Comparison of ENCODE assay signal across 16 cellular contexts in genomic region chr2:64697286-64698023, GRCh38. TPM values are rescaled to one million over a fixed set of nuclear protein-coding genes. Genes with fewer than 3 reads are reported as not detected.
DNase-seq lines count a peak whose midpoint lies in the region; ATAC-seq lines count a peak whose summit lies in the region.
"Had no signal": no experiment of that assay in that cellular context is flagged by ENCODE, and none has a peak within 500 bp of the region (broad histone marks: within the 10 kb centered on the region; RNA-seq: fewer than 3 reads in every experiment).

No MANE protein-coding gene starts in this region.

- H3K14ac ChIP-seq in mesenchymal stem cell (ENCODE audit: low read length in 2 of 2), result no peak overlapping the region

- peaks cover 10% of the 10 kb centered on the region for H3K79me1 ChIP-seq in mesenchymal stem cell (replicated peaks; ENCODE audit: low read length, poor library complexity, severe bottlenecking)

- no peak overlapping the region for H3K4me3 ChIP-seq in GM23248
- no peak overlapping the region for H3K4me3 ChIP-seq in mesenchymal stem cell (ENCODE audit: insufficient read depth in 1 of 2, low read depth in 1 of 2, low read length in 2 of 2)
- H3K4me3 ChIP-seq: colonic mucosa, pancreas had no signal

- peak overlapping the region; percentile 83 for H2BK120ac ChIP-seq in mesenchymal stem cell (ENCODE audit: low read depth, low read length)

- DNase-seq in SIG-M5 treated with dmso at 0.1 percent for 504 hours (lab: John Stamatoyannopoulos, UW; ENCODE audit: unreplicated experiment) (peak; percentile 20), SIG-M5 (lab: John Stamatoyannopoulos, UW) (no peak), GM23248 (peak; percentile 36), mesenchymal stem cell (peak; percentile 24)
- DNase-seq in activated naive CD8-positive, alpha-beta T cell treated with anti-CD3 and anti-CD28 coated beads, Interleukin-2, amount 50 U/mL, for 24 hours, result no peak
- no peak for DNase-seq in activated CD4-positive, CD25-positive, alpha-beta regulatory T cell treated with anti-CD3 and anti-CD28 coated beads, Interleukin-2, amount 50 U/mL, for 72 hours
- DNase-seq: 8988T, colonic mucosa, NCI-H510A, OCI-M1, pancreas, SK-N-SH had no signal

- no peak for ATAC-seq in activated naive CD8-positive, alpha-beta T cell treated with anti-CD3 and anti-CD28 coated beads, Interleukin-2, amount 50 U/mL, for 24 hours
- no peak for ATAC-seq in GM21576 (IDR thresholded peaks at IDR 0.05; ENCODE audit: unreplicated experiment)
- no peak for ATAC-seq in GM21723 (IDR thresholded peaks at IDR 0.05; ENCODE audit: unreplicated experiment)
- ATAC-seq: pancreas had no signal

- no peak overlapping the region for H3K18ac ChIP-seq in mesenchymal stem cell (ENCODE audit: low read depth in 1 of 2, low read length in 2 of 2)

- H3K4me1 Mint-ChIP-seq in activated naive CD8-positive, alpha-beta T cell treated with anti-CD3 and anti-CD28 coated beads, Interleukin-2, amount 50 U/mL, for 24 hours, result peaks cover 58% of the 10 kb centered on the region

- peaks cover 71% of the 10 kb centered on the region for H3K79me2 ChIP-seq in GM23248 (ENCODE audit: insufficient read depth)

- no peaks in the 10 kb centered on the region for H4K20me1 ChIP-seq in GM23248 (ENCODE audit: insufficient read depth)

- H3K9me3 Mint-ChIP-seq in activated naive CD8-positive, alpha-beta T cell treated with anti-CD3 and anti-CD28 coated beads, Interleukin-2, amount 50 U/mL, for 24 hours, result peaks cover under 1% of the 10 kb centered on the region

- in situ Hi-C loops in GM23248 (cut with MboI), result no loop called here

- peak overlapping the region; percentile 43 for H2AK5ac ChIP-seq in mesenchymal stem cell (ENCODE audit: low read length, severe bottlenecking)

- H3K4me3 Mint-ChIP-seq in activated naive CD8-positive, alpha-beta T cell treated with anti-CD3 and anti-CD28 coated beads, Interleukin-2, amount 50 U/mL, for 24 hours, result no peak overlapping the region

- H2BK15ac ChIP-seq in mesenchymal stem cell (ENCODE audit: low read depth, poor library complexity, severe bottlenecking), result no peak overlapping the region

- H4K8ac ChIP-seq in mesenchymal stem cell (ENCODE audit: low read length), result no peak overlapping the region

- H3K27me3 Mint-ChIP-seq in activated naive CD8-positive, alpha-beta T cell treated with anti-CD3 and anti-CD28 coated beads, Interleukin-2, amount 50 U/mL, for 24 hours, result no peaks in the 10 kb centered on the region

- peak overlapping the region in 1 of 2 experiments; percentile 30 for H3K4ac ChIP-seq in mesenchymal stem cell (ENCODE audit: low read depth in 1 of 2, low read length in 2 of 2)

- no peak overlapping the region for H4K91ac ChIP-seq in mesenchymal stem cell (ENCODE audit: low read length)

- H3K27ac ChIP-seq in GM23248 (peak overlapping the region; percentile 70), mesenchymal stem cell (ENCODE audit: low read length, poor library complexity, severe bottlenecking) (peak overlapping the region; percentile 91)
- H3K27ac ChIP-seq: colonic mucosa, epithelial cell of prostate, pancreas, VCaP had no signal

- H3K9ac ChIP-seq in GM23248, result no peak overlapping the region
- H3K9ac ChIP-seq in mesenchymal stem cell (ENCODE audit: low read length), result no peak overlapping the region
- H3K9ac ChIP-seq: SK-N-SH had no signal

- peaks cover 40% of the 10 kb centered on the region for H3F3A ChIP-seq in GM23248 (ENCODE audit: insufficient read depth)

- peak overlapping the region; percentile 68 for H2BK5ac ChIP-seq in mesenchymal stem cell (ENCODE audit: low read depth, low read length, poor library complexity, severe bottlenecking)

- 92 to 96% methylated on average over 6 of the region's 6 CpGs for WGBS in GM23248 (ENCODE audit: low coverage in 1 of 2, low lambda C conversion rate in 2 of 2, missing lambda C conversion rate in 2 of 2), 2 experiments
- WGBS in mesenchymal stem cell, result 82% methylated on average over 6 of the region's 6 CpGs

- H3K27ac Mint-ChIP-seq in activated naive CD8-positive, alpha-beta T cell treated with anti-CD3 and anti-CD28 coated beads, Interleukin-2, amount 50 U/mL, for 24 hours, result peak overlapping the region; percentile 7

- H3K27me3 ChIP-seq in GM23248 (replicated peaks; ENCODE audit: insufficient read depth) (no peaks in the 10 kb centered on the region), mesenchymal stem cell (ENCODE audit: control insufficient read depth in 1 of 2, insufficient read depth in 1 of 2, low read length in 2 of 2) (no peaks in the 10 kb centered on the region)
- H3K27me3 ChIP-seq: colonic mucosa, pancreas had no signal

- no peaks in the 10 kb centered on the region for H3K9me3 ChIP-seq in GM23248 (ENCODE audit: low read depth)
- peaks cover under 1% of the 10 kb centered on the region for H3K9me3 ChIP-seq in mesenchymal stem cell (ENCODE audit: control insufficient read depth, low read length)
- H3K9me3 ChIP-seq: colonic mucosa, pancreas, SK-N-SH had no signal

- no peaks in the 10 kb centered on the region for H3K9me2 ChIP-seq in GM23248 (ENCODE audit: insufficient read depth)
- H3K9me2 ChIP-seq: SK-N-SH had no signal

- H3K4me2 ChIP-seq in GM23248 (ENCODE audit: unreplicated experiment) (peak overlapping the region; percentile 59), mesenchymal stem cell (ENCODE audit: low read length, poor library complexity, severe bottlenecking) (peak overlapping the region; percentile 18)

- no peaks in the 10 kb centered on the region for H3K36me3 ChIP-seq in GM23248 (ENCODE audit: low read depth)
- peaks cover 0 to 8% of the 10 kb centered on the region in 2 experiments for H3K36me3 ChIP-seq in mesenchymal stem cell (ENCODE audit: control insufficient read depth in 1 of 2, insufficient read depth in 2 of 2, low read depth in 1 of 2, low read length in 2 of 2)
- H3K36me3 ChIP-seq: colonic mucosa, pancreas had no signal

- peaks cover under 1% of the 10 kb centered on the region for H3K36me3 Mint-ChIP-seq in activated naive CD8-positive, alpha-beta T cell treated with anti-CD3 and anti-CD28 coated beads, Interleukin-2, amount 50 U/mL, for 24 hours (ENCODE audit: low read depth)

- no peak overlapping the region for H2BK12ac ChIP-seq in mesenchymal stem cell (ENCODE audit: low read length in 2 of 2)

- H2AFZ ChIP-seq in GM23248 (no peak overlapping the region), mesenchymal stem cell (ENCODE audit: low read depth, low read length) (no peak overlapping the region)

- H3K4me1 ChIP-seq in GM23248 (ENCODE audit: insufficient read depth) (peaks cover 53% of the 10 kb centered on the region), mesenchymal stem cell (ENCODE audit: control insufficient read depth, insufficient read depth, low read depth, low read length) (peaks cover 6% of the 10 kb centered on the region)
- H3K4me1 ChIP-seq: colonic mucosa, pancreas had no signal

- no peak overlapping the region for H3K23ac ChIP-seq in mesenchymal stem cell (ENCODE audit: low read length in 2 of 2)

RNA-seq across cellular contexts. Expression of gene SERTAD2, which starts 43.7 kb away (rescaled TPM):
- 18.5 and 21.0 TPM in 2 replicates for total RNA-seq in GM23248 (2014; rRNA removed; shearing (Covaris generic))
- 26.8 and 30.0 TPM in 2 replicates for polyA plus RNA-seq in GM23248 (2016; fragmentation: Nextera tagmentation; extraction: Ambion mirVana)
- 18.5 TPM for polyA plus RNA-seq in mesenchymal stem cell (2013, experiment 1 of 2)
- 16.0 TPM for polyA plus RNA-seq in mesenchymal stem cell (2013, experiment 2 of 2)

Comparison
In these comparisons a context has a peak if more than half of its experiments do, and no peak if none do; other contexts are left out.
1. DNase-seq: peak in SIG-M5 treated with dmso at 0.1 percent for 504 hours (single experiment), GM23248 (single experiment) and mesenchymal stem cell (single experiment); none in SIG-M5 (single experiment), activated naive CD8-positive, alpha-beta T cell treated with anti-CD3 and anti-CD28 coated beads, Interleukin-2, amount 50 U/mL, for 24 hours (single experiment) and activated CD4-positive, CD25-positive, alpha-beta regulatory T cell treated with anti-CD3 and anti-CD28 coated beads, Interleukin-2, amount 50 U/mL, for 72 hours (single experiment).